In the genomic region with DNA sequence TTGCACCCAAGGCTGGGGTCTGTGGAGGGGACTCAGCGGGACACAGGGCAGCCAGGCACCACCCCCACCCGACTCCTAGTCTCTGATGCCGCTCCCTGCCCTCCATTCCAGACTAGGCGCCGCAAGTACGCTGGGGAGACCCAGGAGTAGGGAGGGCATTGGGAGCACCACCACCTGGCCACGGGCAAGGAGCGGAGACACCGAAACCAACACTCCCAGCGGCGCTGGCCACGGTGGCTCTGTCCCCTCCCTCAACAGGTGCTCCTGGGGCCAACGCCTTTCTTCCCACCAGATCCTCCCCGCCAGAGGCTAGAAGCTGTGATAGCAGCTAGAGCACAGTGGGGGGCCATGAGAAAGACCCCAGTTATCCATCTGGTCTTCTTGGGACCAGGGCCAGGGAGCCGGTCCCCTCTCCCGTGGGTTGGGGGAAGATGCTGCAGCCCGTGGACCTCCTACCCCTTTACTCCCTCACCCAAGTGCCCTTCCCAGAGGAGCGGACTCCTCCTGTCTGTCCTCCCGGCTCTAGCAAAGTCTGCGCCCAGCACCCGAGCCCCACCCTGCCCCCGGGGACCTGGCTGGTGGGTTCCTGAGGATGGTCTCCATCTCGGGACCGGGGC, we compare ENCODE assay signal across 10 cellular contexts. TPM values are rescaled to one million over a fixed set of nuclear protein-coding genes. Genes with fewer than 3 reads are reported as not detected.
DNase-seq lines count a peak whose midpoint lies in the region; ATAC-seq and TF ChIP-seq lines count a peak whose summit lies in the region.
"Had no signal": no experiment of that assay in that cellular context is flagged by ENCODE, and none has a peak within 500 bp of the region (broad histone marks: within the 10 kb centered on the region; RNA-seq: fewer than 3 reads in every experiment).

No MANE protein-coding gene starts in this region.

- peaks cover 4% of the 10 kb centered on the region for H3K9me3 ChIP-seq in left ventricle myocardium inferior (replicated peaks)

- peaks cover 12% of the 10 kb centered on the region for H3K36me3 Mint-ChIP-seq in T-helper 1 cell treated with Interleukin-12 subunit alpha and Interleukin-12 subunit beta and Interleukin-4 antibody, amounts not matched to agents 30 μg/mL and 1 μg/mL, for 36 hours (ENCODE audit: low read depth)

- H3K4me3 Mint-ChIP-seq in T-helper 1 cell treated with Interleukin-12 subunit alpha and Interleukin-12 subunit beta and Interleukin-4 antibody, amounts not matched to agents 30 μg/mL and 1 μg/mL, for 36 hours, result peak overlapping the region; percentile 80

- H3K27me3 Mint-ChIP-seq in T-helper 1 cell treated with Interleukin-12 subunit alpha and Interleukin-12 subunit beta and Interleukin-4 antibody, amounts not matched to agents 30 μg/mL and 1 μg/mL, for 36 hours (ENCODE audit: low read depth), result peaks cover 8% of the 10 kb centered on the region

- H3K4me2 ChIP-seq in KMS-11, result peak overlapping the region; percentile 11; the same call in 1 of the 2 replicates

- H3K27ac Mint-ChIP-seq in T-helper 1 cell treated with Interleukin-12 subunit alpha and Interleukin-12 subunit beta and Interleukin-4 antibody, amounts not matched to agents 30 μg/mL and 1 μg/mL, for 36 hours, result peak overlapping the region; percentile 66

- peaks cover 5% of the 10 kb centered on the region for H3K27me3 ChIP-seq in KMS-11 (ENCODE audit: insufficient read depth, low read depth)
- H3K27me3 ChIP-seq in left ventricle myocardium inferior (ENCODE audit: low read depth), result peaks cover 47% of the 10 kb centered on the region

- H3K36me3 ChIP-seq in KMS-11 (ENCODE audit: insufficient read depth) (no peaks in the 10 kb centered on the region), left ventricle myocardium inferior (peaks cover 21% of the 10 kb centered on the region)

- no peak for TF ChIP-seq CTCF in KMS-11 (conservative IDR thresholded peaks at IDR 0.05; ENCODE audit: low read depth, low read length)
- no peak for TF ChIP-seq CTCF in coronary artery (IDR thresholded peaks at IDR 0.05)
- TF ChIP-seq CTCF in left ventricle myocardium inferior (IDR thresholded peaks at IDR 0.05; ENCODE audit: borderline replicate concordance), result no peak

- no peaks in the 10 kb centered on the region for H3K9me3 Mint-ChIP-seq in T-helper 1 cell treated with Interleukin-12 subunit alpha and Interleukin-12 subunit beta and Interleukin-4 antibody, amounts not matched to agents 30 μg/mL and 1 μg/mL, for 36 hours

- intact Hi-C loops in left ventricle myocardium inferior (cut with micrococcal nuclease), result no loop called here

- ATAC-seq in GM21390 (IDR thresholded peaks at IDR 0.05; ENCODE audit: unreplicated experiment), result no peak

- H2AFZ ChIP-seq in KMS-11 (ENCODE audit: low read depth), result peak overlapping the region; percentile 54; the same call in 1 of the 2 replicates

- H3K27ac ChIP-seq in KMS-11, result no peak overlapping the region
- H3K27ac ChIP-seq in coronary artery, result no peak overlapping the region
- H3K27ac ChIP-seq in left ventricle myocardium inferior (replicated peaks), result no peak overlapping the region

- H4K20me1 ChIP-seq in KMS-11 (ENCODE audit: insufficient read depth), result no peaks in the 10 kb centered on the region

- H3K79me2 ChIP-seq in KMS-11 (ENCODE audit: insufficient read depth, low read depth), result no peaks in the 10 kb centered on the region

- DNase-seq in T-helper 1 cell, result no peak
- DNase-seq in coronary artery (ENCODE audit: low spot score), result no peak
- peak; percentile 44 for DNase-seq in retina
- DNase-seq in left ventricle myocardium inferior, result no peak
- DNase-seq in COLO829 (ENCODE audit: low spot score), result no peak
- DNase-seq: BE2C, NCI-H446 treated with DMSO at 0.1 percent for 48 hours had no signal

- peaks cover 30% of the 10 kb centered on the region for H3K4me1 ChIP-seq in KMS-11 (ENCODE audit: low read depth, poor library complexity, severe bottlenecking)
- H3K4me1 ChIP-seq in left ventricle myocardium inferior, result peaks cover 48% of the 10 kb centered on the region
- H3K4me1 ChIP-seq: BE2C had no signal

- no peak overlapping the region for H3K9ac ChIP-seq in KMS-11

- H3K4me3 ChIP-seq in KMS-11 (IDR thresholded peaks at IDR 0.05; ENCODE audit: insufficient read depth, low read depth, low read length) (no peak overlapping the region), coronary artery (peak overlapping the region; percentile 58), left ventricle myocardium inferior (no peak overlapping the region)

- H3K4me1 Mint-ChIP-seq in T-helper 1 cell treated with Interleukin-12 subunit alpha and Interleukin-12 subunit beta and Interleukin-4 antibody, amounts not matched to agents 30 μg/mL and 1 μg/mL, for 36 hours (ENCODE audit: low read depth), result peaks cover 29% of the 10 kb centered on the region

RNA-seq across cellular contexts. Expression of a gene that starts 0.5 kb away (rescaled TPM):
- 0.38 TPM for total RNA-seq in left ventricle myocardium inferior

RNA-seq across cellular contexts. Expression of a gene that starts 5.3 kb away (rescaled TPM):
- total RNA-seq in left ventricle myocardium inferior, result 23.3 TPM

RNA-seq across cellular contexts. Expression of a gene that starts 8.0 kb away (rescaled TPM):
- total RNA-seq in left ventricle myocardium inferior, result not detected

RNA-seq across cellular contexts. Expression of a gene that starts 17.5 kb away (rescaled TPM):
- 22.6 TPM for total RNA-seq in left ventricle myocardium inferior

RNA-seq across cellular contexts. Expression of a gene that starts 20.3 kb away (rescaled TPM):
- 14.5 TPM for total RNA-seq in left ventricle myocardium inferior
